Comparison of ENCODE assay signal across 15 cellular contexts in the genomic region with DNA sequence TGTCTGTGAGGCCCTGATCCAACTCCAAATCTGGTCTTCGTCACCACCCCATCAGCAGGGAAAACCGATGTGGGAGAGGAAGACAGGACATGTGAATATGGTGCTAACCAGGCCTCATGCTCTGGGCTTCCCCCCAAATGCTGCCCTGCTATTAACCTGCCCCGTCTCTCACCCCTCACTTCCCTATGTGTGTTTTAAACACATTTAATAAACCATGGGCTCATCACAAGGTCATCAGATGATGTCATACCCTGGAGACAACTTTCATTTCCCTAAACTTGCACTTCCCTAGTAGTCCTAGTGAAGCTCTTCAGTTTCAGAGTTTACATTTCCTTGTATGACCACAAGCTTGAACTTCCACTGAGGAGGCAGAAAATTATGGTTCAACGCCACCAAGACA. TPM values are rescaled to one million over a fixed set of nuclear protein-coding genes. Genes with fewer than 3 reads are reported as not detected.
DNase-seq lines count a peak whose midpoint lies in the region; ATAC-seq and TF ChIP-seq lines count a peak whose summit lies in the region.
"Had no signal": no experiment of that assay in that cellular context is flagged by ENCODE, and none has a peak within 500 bp of the region (broad histone marks: within the 10 kb centered on the region; RNA-seq: fewer than 3 reads in every experiment).

No MANE protein-coding gene starts in this region.

- no peak overlapping the region for H3K9ac ChIP-seq in OCI-LY3 (ENCODE audit: low read length)
- H3K9ac ChIP-seq: parathyroid adenoma had no signal

- H3K27me3 ChIP-seq in OCI-LY3 (ENCODE audit: low read depth, low read length) (peaks cover 20% of the 10 kb centered on the region), aorta (ENCODE audit: control insufficient read depth in 1 of 2, insufficient read depth in 2 of 2, low read length in 1 of 2) (no peaks in the 10 kb centered on the region), A673 (replicated peaks; ENCODE audit: insufficient read depth, low read depth, low read length, poor library complexity) (peaks cover 4% of the 10 kb centered on the region)

- intact Hi-C loops in aorta (cut with DNase I) (no loop called here), A673 (cut with micrococcal nuclease; ENCODE audit: unreplicated experiment) (no loop called here)

- H3K4me3 ChIP-seq in OCI-LY3 (ENCODE audit: low read length) (peak overlapping the region; percentile 20; the same call in 1 of the 2 replicates), aorta (ENCODE audit: low read length in 2 of 2) (no peak overlapping the region), A673 (ENCODE audit: low read depth, low read length, poor library complexity, severe bottlenecking) (no peak overlapping the region)

- H4K20me1 ChIP-seq in OCI-LY3 (ENCODE audit: insufficient read depth, low read length): no peaks in the 10 kb centered on the region

- H3K79me2 ChIP-seq in OCI-LY3 (ENCODE audit: low read length): no peaks in the 10 kb centered on the region
- H3K79me2 ChIP-seq: parathyroid adenoma had no signal

- TF ChIP-seq CTCF in OCI-LY3 (IDR thresholded peaks at IDR 0.05; ENCODE audit: low read depth, low read length) (no peak), A673 (conservative IDR thresholded peaks at IDR 0.05; ENCODE audit: low read depth, low read length) (no peak)

- peak overlapping the region; percentile 55 for H3K4me2 ChIP-seq in OCI-LY3 (ENCODE audit: low read length)

- DNase-seq in DMS53 (lab: John Stamatoyannopoulos, UW) (peak; percentile 27), DMS53 treated with DMSO at 0.1 percent for 48 hours (lab: John Stamatoyannopoulos, UW; ENCODE audit: unreplicated experiment) (no peak), islet precursor cell (peak; percentile 8), aorta (peak in 1 of 2 donors; percentile 65), GM19238 (ENCODE audit: insufficient read length, low spot score) (no peak), A673 (ENCODE audit: low spot score) (no peak)
- DNase-seq in stimulated activated CD4-positive, alpha-beta T cell treated with anti-CD3 and anti-CD28 coated beads, Interleukin-2, amount 100 ng/mL, for 24 hours: no peak
- DNase-seq: activated T-cell treated with anti-CD3 and anti-CD28 coated beads, Interleukin-2, amount 50 U/mL, for 1 hour; NCI-H146; stimulated activated CD4-positive, alpha-beta T cell treated with anti-CD3 and anti-CD28 coated beads, Interleukin-4, amount 100 ng/mL, for 1 hour had no signal

- H3K36me3 ChIP-seq in OCI-LY3 (replicated peaks; ENCODE audit: low read depth, low read length) (no peaks in the 10 kb centered on the region), aorta (ENCODE audit: control insufficient read depth in 1 of 2, insufficient read depth in 2 of 2, low read length in 1 of 2) (no peaks in the 10 kb centered on the region), A673 (ENCODE audit: insufficient read depth, low read length, poor library complexity, severe bottlenecking) (no peaks in the 10 kb centered on the region)

- BruUV-seq in A673 (replicated peaks; lab: Mats Ljungman, UMichigan): no TSS peak

- POLR2A ChIA-PET in A673 (lab: Charles Lee; ENCODE audit: low non-redundant PET): no interaction called here

- H3K9me3 ChIP-seq in OCI-LY3 (ENCODE audit: insufficient read depth, low read length) (no peaks in the 10 kb centered on the region), aorta (ENCODE audit: control insufficient read depth, low read length) (no peaks in the 10 kb centered on the region), A673 (ENCODE audit: low read depth, low read length, poor library complexity, severe bottlenecking) (no peaks in the 10 kb centered on the region)

- CTCF ChIA-PET in A673 (lab: Charles Lee): no interaction called here

- H3K27ac ChIP-seq in OCI-LY3 (ENCODE audit: low read length): peak overlapping the region; percentile 34
- H3K27ac ChIP-seq in aorta (ENCODE audit: low read depth in 1 of 2, low read length in 2 of 2): no peak overlapping the region
- H3K27ac ChIP-seq in A673 (ENCODE audit: low read depth, low read length, poor library complexity, severe bottlenecking): no peak overlapping the region
- H3K27ac ChIP-seq: 22Rv1, parathyroid adenoma had no signal

- H3K4me1 ChIP-seq in OCI-LY3 (ENCODE audit: low read length): peaks cover 15% of the 10 kb centered on the region
- no peaks in the 10 kb centered on the region for H3K4me1 ChIP-seq in aorta (ENCODE audit: control insufficient read depth in 1 of 2, insufficient read depth in 2 of 2, low read length in 2 of 2)
- no peaks in the 10 kb centered on the region for H3K4me1 ChIP-seq in A673 (ENCODE audit: insufficient read depth, low read length, poor library complexity, severe bottlenecking)
- H3K4me1 ChIP-seq: parathyroid adenoma had no signal

- peak; percentile 53 for ATAC-seq in aorta (ENCODE audit: low FRiP score)
- ATAC-seq: Panc1 had no signal

- WGBS in aorta, 2 donors: 78 to 82% methylated on average over 4 of the region's 4 CpGs

- H2AFZ ChIP-seq in OCI-LY3 (ENCODE audit: low read depth, low read length): peak overlapping the region; percentile 40
- H2AFZ ChIP-seq: parathyroid adenoma had no signal

RNA-seq across cellular contexts. Expression of a gene that starts 49.9 kb away (rescaled TPM):
- under 1 TPM; 0.09 to 0.10 TPM for total RNA-seq in aorta
- polyA plus RNA-seq in aorta: under 1 TPM in 1 of 2 donors, not detected in 1; 0.50 TPM
- total RNA-seq in A673 (2021): not detected in 2 replicates
- polyA plus RNA-seq: liver had no signal

Comparison
In these comparisons a context has a peak if more than half of its experiments do, and no peak if none do; other contexts are left out.
1. DNase-seq: peak in DMS53 (single experiment) and islet precursor cell (single experiment); none in DMS53 treated with DMSO at 0.1 percent for 48 hours (single experiment), stimulated activated CD4-positive, alpha-beta T cell treated with anti-CD3 and anti-CD28 coated beads, Interleukin-2, amount 100 ng/mL, for 24 hours (0 of 2), GM19238 (single experiment) and A673 (single experiment).